In the genomic region with DNA sequence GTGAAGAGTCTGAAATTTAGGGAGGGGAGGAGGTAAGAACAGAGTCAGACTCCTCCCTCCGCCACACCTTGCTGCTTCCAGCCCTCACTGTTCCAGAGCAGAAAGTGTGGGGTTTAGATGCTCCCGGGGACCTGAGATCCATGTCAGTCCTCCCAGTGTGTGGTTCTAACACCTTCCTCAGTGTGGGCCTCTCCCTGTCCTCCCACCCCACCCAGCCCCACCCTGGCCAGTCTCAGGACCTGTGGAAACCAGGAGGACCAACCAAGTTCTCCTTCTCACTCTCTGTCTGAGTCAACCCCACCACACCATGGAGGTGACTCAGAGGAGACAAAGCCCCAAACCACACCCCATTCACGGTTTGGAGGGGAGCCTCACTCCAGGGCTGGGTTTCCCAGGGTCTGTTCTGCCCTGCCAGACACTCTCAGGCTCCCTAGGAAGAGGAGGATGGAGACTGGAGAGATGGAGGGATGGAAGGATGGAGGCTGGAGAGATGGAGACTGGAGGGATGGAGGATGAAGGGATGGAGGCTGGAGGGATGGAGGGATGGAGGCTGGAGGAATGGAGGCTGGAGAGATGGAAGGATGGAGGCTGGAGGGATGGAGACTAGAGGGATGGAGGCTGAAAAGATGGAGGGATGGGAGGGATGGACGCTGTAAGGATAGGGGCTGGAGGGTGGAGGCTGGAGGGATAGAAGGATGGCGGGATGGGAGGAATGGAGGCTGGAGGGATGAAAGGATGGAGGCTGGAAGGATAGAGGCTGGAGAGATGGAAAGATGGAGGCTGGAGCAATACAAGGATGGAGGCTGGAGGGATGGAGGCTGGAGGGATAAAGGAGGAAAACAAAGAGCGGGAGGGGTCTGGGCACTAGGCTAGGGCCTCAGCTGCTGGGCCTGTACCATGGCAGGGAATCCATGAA, we compare ENCODE assay signal across 8 cellular contexts.
DNase-seq lines count a peak whose midpoint lies in the region; ATAC-seq and TF ChIP-seq lines count a peak whose summit lies in the region.

No MANE protein-coding gene starts in this region.

- H3K9me3 ChIP-seq in mammary epithelial cell (replicated peaks; ENCODE audit: insufficient read depth, low read length) (no peaks in the 10 kb centered on the region), esophagus squamous epithelium (no peaks in the 10 kb centered on the region), tibial nerve (no peaks in the 10 kb centered on the region)

- H4K20me1 ChIP-seq in mammary epithelial cell (ENCODE audit: insufficient read depth, low read length), result no peaks in the 10 kb centered on the region

- DNase-seq in GM13976 (ENCODE audit: low spot score) (peak; percentile 78), mammary epithelial cell (peak; percentile 93), esophagus squamous epithelium (lab: John Stamatoyannopoulos, UW) (no peak), cerebellar cortex (ENCODE audit: low spot score) (no peak), tibial nerve (ENCODE audit: low spot score in 2 of 2) (no peak)
- peak; percentile 86 for DNase-seq in T-helper 2 cell treated with Interferon-gamma antibody and Interleukin-4, amounts not matched to agents 5 μg/mL and 100 μg/mL, for 36 hours (ENCODE audit: low spot score)
- peak; percentile 65 to 87 for DNase-seq in stimulated activated CD8-positive, alpha-beta memory T cell treated with anti-CD3 and anti-CD28 coated beads, Interleukin-7, amount 100 ng/mL, for 48 hours (ENCODE audit: extremely low read depth in 1 of 2, low read depth in 1 of 2)

- intact Hi-C loops in mammary epithelial cell (cut with micrococcal nuclease), result no loop called here
- intact Hi-C loops in esophagus squamous epithelium (cut with DNase I), result no loop called here

- H3K36me3 ChIP-seq in mammary epithelial cell (ENCODE audit: insufficient read depth, low read length) (no peaks in the 10 kb centered on the region), esophagus squamous epithelium (no peaks in the 10 kb centered on the region), tibial nerve (no peaks in the 10 kb centered on the region)

- no peaks in the 10 kb centered on the region for H3K79me2 ChIP-seq in mammary epithelial cell (ENCODE audit: insufficient read depth, low read length)

- H3K9me3 Mint-ChIP-seq in T-helper 2 cell treated with Interferon-gamma antibody and Interleukin-4, amounts not matched to agents 5 μg/mL and 100 μg/mL, for 36 hours, result no peaks in the 10 kb centered on the region

- peak; percentile 38 for ATAC-seq in HG02759 (IDR thresholded peaks at IDR 0.05; ENCODE audit: unreplicated experiment)

- H3K4me3 ChIP-seq in mammary epithelial cell (replicated peaks in 1 of 3; ENCODE audit: insufficient read depth in 1 of 3, low read depth in 2 of 3, low read length in 3 of 3) (no peak overlapping the region), esophagus squamous epithelium (no peak overlapping the region), tibial nerve (no peak overlapping the region)

- H3K36me3 Mint-ChIP-seq in T-helper 2 cell treated with Interferon-gamma antibody and Interleukin-4, amounts not matched to agents 5 μg/mL and 100 μg/mL, for 36 hours (ENCODE audit: low read depth), result peaks cover 3% of the 10 kb centered on the region

- no peaks in the 10 kb centered on the region for H3K27me3 Mint-ChIP-seq in T-helper 2 cell treated with Interferon-gamma antibody and Interleukin-4, amounts not matched to agents 5 μg/mL and 100 μg/mL, for 36 hours (ENCODE audit: low read depth)

- TF ChIP-seq CTCF in GM13976 (IDR thresholded peaks at IDR 0.05; ENCODE audit: borderline replicate concordance, control extremely low read depth, extremely low read depth, insufficient read depth, missing control alignments), result no peak
- TF ChIP-seq CTCF in mammary epithelial cell (conservative IDR thresholded peaks at IDR 0.05 in 1 of 2, IDR thresholded peaks at IDR 0.05 in 1 of 2; ENCODE audit: extremely low read depth in 1 of 2, insufficient read depth in 1 of 2, low read depth in 1 of 2, low read length in 2 of 2), result no peak
- no peak for TF ChIP-seq CTCF in esophagus squamous epithelium (IDR thresholded peaks at IDR 0.05)
- TF ChIP-seq CTCF in tibial nerve (IDR thresholded peaks at IDR 0.05), result no peak

- CTCF ChIA-PET in mammary epithelial cell (lab: Charles Lee; ENCODE audit: low non-redundant PET), result no interaction called here

- no peak for TF ChIP-seq EP300 in tibial nerve (IDR thresholded peaks at IDR 0.05)

- H3K27ac ChIP-seq in mammary epithelial cell (ENCODE audit: insufficient read depth, low read depth, low read length) (no peak overlapping the region), esophagus squamous epithelium (peak overlapping the region in 2 of 4 donors; percentile 25 to 49), tibial nerve (peak overlapping the region in 1 of 4 donors; percentile 64)

- TF ChIP-seq POLR2A in esophagus squamous epithelium (IDR thresholded peaks at IDR 0.05) (no peak), tibial nerve (IDR thresholded peaks at IDR 0.05) (no peak)

- H3K4me1 Mint-ChIP-seq in T-helper 2 cell treated with Interferon-gamma antibody and Interleukin-4, amounts not matched to agents 5 μg/mL and 100 μg/mL, for 36 hours (ENCODE audit: low read depth), result peaks cover 73% of the 10 kb centered on the region

- WGBS in mammary epithelial cell (ENCODE audit: low coverage, missing lambda C conversion rate), result 25% methylated on average over 4 of the region's 6 CpGs
- 51 to 64% methylated on average over 5 of the region's 6 CpGs for WGBS in esophagus squamous epithelium, 2 donors
- WGBS in tibial nerve, 2 donors, result 68 to 71% methylated on average over 6 of the region's 6 CpGs

- H3K4me3 Mint-ChIP-seq in T-helper 2 cell treated with Interferon-gamma antibody and Interleukin-4, amounts not matched to agents 5 μg/mL and 100 μg/mL, for 36 hours, result peak overlapping the region; percentile 84

- H2AFZ ChIP-seq in mammary epithelial cell (ENCODE audit: low read depth, low read length), result no peak overlapping the region

- H3K4me2 ChIP-seq in mammary epithelial cell (ENCODE audit: insufficient read depth, low read depth, low read length), result no peak overlapping the region

- peaks cover 4% of the 10 kb centered on the region for H3K4me1 ChIP-seq in mammary epithelial cell (ENCODE audit: insufficient read depth, low read length)
- peaks cover 3 to 47% (median 6%) of the 10 kb centered on the region in 3 donors for H3K4me1 ChIP-seq in esophagus squamous epithelium
- peaks cover 0 to 34% (median 0%) of the 10 kb centered on the region in 4 donors for H3K4me1 ChIP-seq in tibial nerve

- in situ Hi-C loops in GM13976 (cut with MboI; ENCODE audit: low sequenced_read_pairs, unreplicated experiment) (loop anchor here (5.0 to 10.0 kb wide), 3 partner anchors 69 to 176 kb away; a partner anchor contains a TSS), mammary epithelial cell (cut with MboI; ENCODE audit: low sequenced_read_pairs in 2 of 2) (loop anchor here in 1 of 2 donors (10.0 kb wide), 1 partner anchor 86 kb away; no protein-coding TSS in a partner anchor)

- H3K9ac ChIP-seq in mammary epithelial cell (ENCODE audit: insufficient read depth, low read length), result no peak overlapping the region

- H3K27me3 ChIP-seq in mammary epithelial cell (ENCODE audit: insufficient read depth, low read length) (peaks cover 3% of the 10 kb centered on the region), esophagus squamous epithelium (peaks cover 0 to 43% (median 0%) of the 10 kb centered on the region in 4 donors), tibial nerve (peaks cover 0 to 10% of the 10 kb centered on the region in 2 donors)

- dilution Hi-C loops in mammary epithelial cell (cut with HindIII; ENCODE audit: low sequenced_read_pairs), result no loop called here

- peak overlapping the region; percentile 95 for H3K27ac Mint-ChIP-seq in T-helper 2 cell treated with Interferon-gamma antibody and Interleukin-4, amounts not matched to agents 5 μg/mL and 100 μg/mL, for 36 hours

- BruUV-seq in mammary epithelial cell (replicated peaks; lab: Mats Ljungman, UMichigan), result no TSS peak

Comparison
In these comparisons a context has a peak if more than half of its experiments do, and no peak if none do; other contexts are left out.
1. DNase-seq: peak in GM13976 (single experiment), T-helper 2 cell treated with Interferon-gamma antibody and Interleukin-4, amounts not matched to agents 5 μg/mL and 100 μg/mL, for 36 hours (single experiment), mammary epithelial cell (single experiment) and stimulated activated CD8-positive, alpha-beta memory T cell treated with anti-CD3 and anti-CD28 coated beads, Interleukin-7, amount 100 ng/mL, for 48 hours (2 of 2); none in esophagus squamous epithelium (single experiment), cerebellar cortex (single experiment) and tibial nerve (0 of 2).